ENCODE assay signal across 13 cellular contexts in the genomic region with DNA sequence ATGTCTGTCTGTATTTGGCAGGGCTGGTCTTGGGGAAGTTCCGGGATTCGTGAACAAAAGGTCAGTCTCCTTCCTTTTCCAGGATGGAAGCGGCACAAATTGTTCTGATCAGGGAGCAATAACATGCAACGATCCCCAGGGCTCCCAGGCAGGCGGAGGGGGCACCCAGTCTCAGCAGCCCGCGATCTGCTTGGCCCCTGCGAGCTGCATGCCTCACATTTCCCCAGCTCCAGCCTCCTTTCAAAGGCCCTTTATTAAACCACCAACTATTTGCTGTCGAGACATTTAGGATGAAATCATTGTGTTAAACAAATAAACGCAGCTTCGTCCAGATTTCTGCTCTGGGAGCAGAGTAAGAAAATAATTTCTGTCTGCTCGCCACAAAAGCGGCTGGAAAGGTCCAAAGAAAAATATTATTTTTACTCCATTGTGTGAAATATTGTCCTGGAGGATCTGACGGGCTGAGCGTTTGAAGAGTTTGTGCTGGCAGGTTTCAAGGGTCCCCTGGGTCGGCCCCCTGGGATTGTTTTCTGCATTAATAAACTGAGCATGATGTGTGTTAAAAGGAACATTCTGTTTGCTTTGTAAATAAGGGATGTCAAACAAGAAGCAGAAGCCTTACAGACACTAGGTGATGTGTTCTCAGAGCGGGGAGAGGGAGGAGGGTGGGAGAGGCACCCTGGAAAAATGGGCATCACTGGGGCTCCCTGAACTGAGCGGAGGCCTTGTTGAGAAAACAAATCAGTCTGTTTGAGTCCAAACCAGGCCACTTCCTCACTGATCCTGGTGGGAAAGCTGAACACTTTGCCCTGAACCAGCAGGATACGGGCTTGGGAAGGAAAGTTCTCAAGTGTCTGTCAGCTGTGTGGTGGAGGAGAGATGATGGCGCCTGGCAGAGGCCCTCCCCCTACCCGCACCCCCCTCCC.
A peak's percentile ranks its signal among the peaks of the same experiment; 100 is the strongest.
DNase-seq lines count a peak whose midpoint lies in the region; FAIRE-seq and TF ChIP-seq lines count a peak whose summit lies in the region.
"Had no signal": no experiment of that assay in that cellular context is flagged by ENCODE, and none has a peak within 500 bp of the region (broad histone marks: within the 10 kb centered on the region; RNA-seq: fewer than 3 reads in every experiment).

No MANE protein-coding gene starts in this region.

- no peaks in the 10 kb centered on the region for H3K79me2 ChIP-seq in astrocyte (ENCODE audit: insufficient read depth, low read length)

- DNase-seq in AG08396 (ENCODE audit: low spot score) (peak; percentile 59), MG63 (peak; percentile 34), astrocyte (ENCODE audit: low read depth) (peak; percentile 92), mesenchymal stem cell (peak; percentile 36)
- DNase-seq in activated CD4-positive, alpha-beta T cell treated with anti-CD3 and anti-CD28 coated beads for 48 hours, result no peak
- no peak for DNase-seq in activated CD4-positive, alpha-beta T cell treated with anti-CD3 and anti-CD28 coated beads for 1 hour
- DNase-seq in stimulated activated CD4-positive, alpha-beta T cell treated with anti-CD3 and anti-CD28 coated beads, Interleukin-4, amount 100 ng/mL, for 4 hours, result no peak
- no peak for DNase-seq in NK-92 treated with Interleukin-12 subunit alpha and Interleukin-12 subunit beta, amount 100 ng/mL, for 24 hours (lab: John Stamatoyannopoulos, UW)
- DNase-seq: CD4-positive, alpha-beta memory T cell; heart right ventricle had no signal

- no peak overlapping the region for H2BK15ac ChIP-seq in mesenchymal stem cell (ENCODE audit: low read depth, poor library complexity, severe bottlenecking)

- peaks cover 9% of the 10 kb centered on the region for H3K9me3 Mint-ChIP-seq in astrocyte (ENCODE audit: unreplicated experiment)
- H3K9me3 Mint-ChIP-seq: stimulated activated naive CD8-positive, alpha-beta T cell treated with anti-CD3 and anti-CD28 coated beads, Interleukin-15, Interleukin-2, amounts not matched to agents 100 ng/mL and 50 ng/mL, for 24 hours had no signal

- no peaks in the 10 kb centered on the region for H3K36me3 ChIP-seq in MG63
- no peaks in the 10 kb centered on the region for H3K36me3 ChIP-seq in astrocyte (ENCODE audit: insufficient read depth, low read length)
- no peaks in the 10 kb centered on the region for H3K36me3 ChIP-seq in mesenchymal stem cell (ENCODE audit: control insufficient read depth in 1 of 2, insufficient read depth in 2 of 2, low read depth in 1 of 2, low read length in 2 of 2)
- H3K36me3 ChIP-seq: heart right ventricle had no signal

- H3K14ac ChIP-seq in mesenchymal stem cell (ENCODE audit: low read length in 2 of 2), result no peak overlapping the region

- H2BK120ac ChIP-seq in mesenchymal stem cell (ENCODE audit: low read depth, low read length), result no peak overlapping the region

- H3K4ac ChIP-seq in mesenchymal stem cell (ENCODE audit: low read depth in 1 of 2, low read length in 2 of 2), result no peak overlapping the region

- H3K27ac ChIP-seq in astrocyte (ENCODE audit: low read depth, low read length) (peak overlapping the region; percentile 93), mesenchymal stem cell (ENCODE audit: low read length, poor library complexity, severe bottlenecking) (peak overlapping the region; percentile 84)
- H3K27ac ChIP-seq: heart right ventricle had no signal

- H3K27me3 Mint-ChIP-seq in astrocyte (ENCODE audit: low read depth, unreplicated experiment), result peaks cover 13% of the 10 kb centered on the region

- H2AK5ac ChIP-seq in mesenchymal stem cell (ENCODE audit: low read length, severe bottlenecking), result peak overlapping the region; percentile 36

- peak overlapping the region; percentile 80 for H3K4me2 ChIP-seq in astrocyte (ENCODE audit: low read length)
- H3K4me2 ChIP-seq in mesenchymal stem cell (ENCODE audit: low read length, poor library complexity, severe bottlenecking), result peak overlapping the region; percentile 35

- H4K91ac ChIP-seq in mesenchymal stem cell (ENCODE audit: low read length), result no peak overlapping the region

- H2BK5ac ChIP-seq in mesenchymal stem cell (ENCODE audit: low read depth, low read length, poor library complexity, severe bottlenecking), result no peak overlapping the region

- H2BK12ac ChIP-seq in mesenchymal stem cell (ENCODE audit: low read length in 2 of 2), result no peak overlapping the region

- H3K27me3 ChIP-seq in MG63 (no peaks in the 10 kb centered on the region), astrocyte (ENCODE audit: insufficient read depth, low read length) (no peaks in the 10 kb centered on the region), mesenchymal stem cell (ENCODE audit: control insufficient read depth in 1 of 2, insufficient read depth in 1 of 2, low read length in 2 of 2) (peaks cover 0 to 64% of the 10 kb centered on the region in 2 experiments)

- H3K4me3 ChIP-seq in MG63 (no peak overlapping the region), astrocyte (ENCODE audit: insufficient read depth, low read depth, low read length) (peak overlapping the region; percentile 45), mesenchymal stem cell (ENCODE audit: insufficient read depth in 1 of 2, low read depth in 1 of 2, low read length in 2 of 2) (no peak overlapping the region)
- H3K4me3 ChIP-seq: GM12878, heart right ventricle had no signal

- peak overlapping the region; percentile 92 for H3K27ac Mint-ChIP-seq in astrocyte (ENCODE audit: unreplicated experiment)
- H3K27ac Mint-ChIP-seq: stimulated activated naive CD8-positive, alpha-beta T cell treated with anti-CD3 and anti-CD28 coated beads, Interleukin-15, Interleukin-2, amounts not matched to agents 100 ng/mL and 50 ng/mL, for 24 hours had no signal

- H4K20me1 ChIP-seq in astrocyte (ENCODE audit: insufficient read depth, low read length), result no peaks in the 10 kb centered on the region

- peaks cover 34% of the 10 kb centered on the region for H3K4me1 ChIP-seq in astrocyte (ENCODE audit: insufficient read depth, low read length)
- H3K4me1 ChIP-seq in mesenchymal stem cell (ENCODE audit: control insufficient read depth, insufficient read depth, low read depth, low read length), result peaks cover 15% of the 10 kb centered on the region

- H3K18ac ChIP-seq in mesenchymal stem cell (ENCODE audit: low read depth in 1 of 2, low read length in 2 of 2), result no peak overlapping the region

- H2AFZ ChIP-seq in astrocyte (ENCODE audit: low read depth, low read length), result peak overlapping the region; percentile 44
- H2AFZ ChIP-seq in mesenchymal stem cell (ENCODE audit: low read depth, low read length), result no peak overlapping the region

- H3K4me1 Mint-ChIP-seq in astrocyte (ENCODE audit: low read depth, unreplicated experiment), result peaks cover 22% of the 10 kb centered on the region
- H3K4me1 Mint-ChIP-seq: CD4-positive, alpha-beta memory T cell had no signal

- H3K9me3 ChIP-seq in MG63 (no peaks in the 10 kb centered on the region), astrocyte (ENCODE audit: insufficient read depth, low read depth, low read length) (peaks cover 3% of the 10 kb centered on the region), mesenchymal stem cell (ENCODE audit: control insufficient read depth, low read length) (peaks cover 9% of the 10 kb centered on the region)

- H3K36me3 Mint-ChIP-seq in astrocyte (ENCODE audit: low read depth, unreplicated experiment), result no peaks in the 10 kb centered on the region
- H3K36me3 Mint-ChIP-seq: CD4-positive, alpha-beta memory T cell had no signal

- H3K23ac ChIP-seq in mesenchymal stem cell (ENCODE audit: low read length in 2 of 2), result no peak overlapping the region

- peak; percentile 45 for FAIRE-seq in astrocyte (lab: Jason Lieb, UNC)
- FAIRE-seq: bronchial epithelial cell, GM12878 had no signal

- H3K9ac ChIP-seq in astrocyte (ENCODE audit: low read length) (peak overlapping the region; percentile 84), mesenchymal stem cell (ENCODE audit: low read length) (no peak overlapping the region)

- no peaks in the 10 kb centered on the region for H3K79me1 ChIP-seq in mesenchymal stem cell (replicated peaks; ENCODE audit: low read length, poor library complexity, severe bottlenecking)

- H4K8ac ChIP-seq in mesenchymal stem cell (ENCODE audit: low read length), result no peak overlapping the region

- WGBS in mesenchymal stem cell, result 65% methylated on average over 18 of the region's 21 CpGs

- H3K4me3 Mint-ChIP-seq in astrocyte (ENCODE audit: unreplicated experiment), result no peak overlapping the region
- H3K4me3 Mint-ChIP-seq: CD4-positive, alpha-beta memory T cell; stimulated activated naive CD8-positive, alpha-beta T cell treated with anti-CD3 and anti-CD28 coated beads, Interleukin-15, Interleukin-2, amounts not matched to agents 100 ng/mL and 50 ng/mL, for 24 hours had no signal

- no peak for TF ChIP-seq CTCF in astrocyte (IDR thresholded peaks at IDR 0.05; ENCODE audit: insufficient read depth, low read depth, low read length)

Comparison
In these comparisons a context has a peak if more than half of its experiments do, and no peak if none do; other contexts are left out.
1. DNase-seq: peak in AG08396 (single experiment), MG63 (single experiment), astrocyte (single experiment) and mesenchymal stem cell (single experiment); none in activated CD4-positive, alpha-beta T cell treated with anti-CD3 and anti-CD28 coated beads for 48 hours (single experiment), activated CD4-positive, alpha-beta T cell treated with anti-CD3 and anti-CD28 coated beads for 1 hour (single experiment), stimulated activated CD4-positive, alpha-beta T cell treated with anti-CD3 and anti-CD28 coated beads, Interleukin-4, amount 100 ng/mL, for 4 hours (0 of 2) and NK-92 treated with Interleukin-12 subunit alpha and Interleukin-12 subunit beta, amount 100 ng/mL, for 24 hours (single experiment).